Comparison of ENCODE assay signal across 8 cellular contexts in genomic region chr6:26159417-26160273, GRCh38.
DNase-seq lines count a peak whose midpoint lies in the region; ATAC-seq lines count a peak whose summit lies in the region.

No MANE protein-coding gene starts in this region.

- H3K27me3 ChIP-seq in MG63, result no peaks in the 10 kb centered on the region
- no peaks in the 10 kb centered on the region for H3K27me3 ChIP-seq in iPS-20b (ENCODE audit: insufficient read depth, low read length)

- H3K9ac ChIP-seq in iPS-20b (ENCODE audit: low read depth, low read length), result peak overlapping the region; percentile 89

- H3K9me3 ChIP-seq in MG63, result no peaks in the 10 kb centered on the region
- H3K9me3 ChIP-seq in iPS-20b (ENCODE audit: insufficient read depth, low read depth, low read length), result no peaks in the 10 kb centered on the region

- peak overlapping the region; percentile 90 for H3K4me3 Mint-ChIP-seq in activated naive CD8-positive, alpha-beta T cell
- H3K4me3 Mint-ChIP-seq in stimulated activated memory B cell treated with anti-CD40 and anti-IgM and Interleukin-4, amounts not matched to agents 10 μg/mL and 1 μg/mL and 100 μg/mL, for 72 hours, result peak overlapping the region; percentile 95

- H3K36me3 Mint-ChIP-seq in activated naive CD8-positive, alpha-beta T cell, result peaks cover 4% of the 10 kb centered on the region
- peaks cover 34% of the 10 kb centered on the region for H3K36me3 Mint-ChIP-seq in stimulated activated memory B cell treated with anti-CD40 and anti-IgM and Interleukin-4, amounts not matched to agents 10 μg/mL and 1 μg/mL and 100 μg/mL, for 72 hours

- no peaks in the 10 kb centered on the region for H3K9me3 Mint-ChIP-seq in activated naive CD8-positive, alpha-beta T cell (ENCODE audit: low read depth)
- no peaks in the 10 kb centered on the region for H3K9me3 Mint-ChIP-seq in stimulated activated memory B cell treated with anti-CD40 and anti-IgM and Interleukin-4, amounts not matched to agents 10 μg/mL and 1 μg/mL and 100 μg/mL, for 72 hours

- peaks cover 49% of the 10 kb centered on the region for H3K4me1 Mint-ChIP-seq in activated naive CD8-positive, alpha-beta T cell (ENCODE audit: low read depth)
- peaks cover 45% of the 10 kb centered on the region for H3K4me1 Mint-ChIP-seq in stimulated activated memory B cell treated with anti-CD40 and anti-IgM and Interleukin-4, amounts not matched to agents 10 μg/mL and 1 μg/mL and 100 μg/mL, for 72 hours

- no peaks in the 10 kb centered on the region for H3K36me3 ChIP-seq in MG63
- H3K36me3 ChIP-seq in iPS-20b (ENCODE audit: insufficient read depth, low read depth, low read length), result no peaks in the 10 kb centered on the region

- peaks cover 6% of the 10 kb centered on the region; the same call in 1 of the 2 replicates for H3K4me1 ChIP-seq in iPS-20b (ENCODE audit: insufficient read depth, low read length)

- H3K27ac Mint-ChIP-seq in activated naive CD8-positive, alpha-beta T cell, result peak overlapping the region; percentile 90
- peak overlapping the region; percentile 99 for H3K27ac Mint-ChIP-seq in stimulated activated memory B cell treated with anti-CD40 and anti-IgM and Interleukin-4, amounts not matched to agents 10 μg/mL and 1 μg/mL and 100 μg/mL, for 72 hours

- DNase-seq in DMS153 treated with DMSO at 0.1 percent for 48 hours (lab: John Stamatoyannopoulos, UW; ENCODE audit: unreplicated experiment) (peak; percentile 28), DMS153 (lab: John Stamatoyannopoulos, UW) (no peak), MG63 (no peak), ecto neural progenitor cell (ENCODE audit: low spot score) (no peak)
- no peak for DNase-seq in stimulated activated CD8-positive, alpha-beta memory T cell treated with anti-CD3 and anti-CD28 coated beads, Interleukin-4, amount 100 ng/mL, for 48 hours

- H3K27ac ChIP-seq in iPS-20b (ENCODE audit: low read length), result peak overlapping the region; percentile 54

- no peaks in the 10 kb centered on the region for H3K27me3 Mint-ChIP-seq in activated naive CD8-positive, alpha-beta T cell
- H3K27me3 Mint-ChIP-seq in stimulated activated memory B cell treated with anti-CD40 and anti-IgM and Interleukin-4, amounts not matched to agents 10 μg/mL and 1 μg/mL and 100 μg/mL, for 72 hours, result no peaks in the 10 kb centered on the region

- H3K4me3 ChIP-seq in MG63, result peak overlapping the region; percentile 75
- H3K4me3 ChIP-seq in iPS-20b (ENCODE audit: low read length), result peak overlapping the region; percentile 87

- no peak for ATAC-seq in stimulated activated memory B cell treated with anti-CD40 and anti-IgM and Interleukin-4, amounts not matched to agents 10 μg/mL and 1 μg/mL and 100 μg/mL, for 72 hours
